ENCODE assay signal across 18 cellular contexts in the genomic region with DNA sequence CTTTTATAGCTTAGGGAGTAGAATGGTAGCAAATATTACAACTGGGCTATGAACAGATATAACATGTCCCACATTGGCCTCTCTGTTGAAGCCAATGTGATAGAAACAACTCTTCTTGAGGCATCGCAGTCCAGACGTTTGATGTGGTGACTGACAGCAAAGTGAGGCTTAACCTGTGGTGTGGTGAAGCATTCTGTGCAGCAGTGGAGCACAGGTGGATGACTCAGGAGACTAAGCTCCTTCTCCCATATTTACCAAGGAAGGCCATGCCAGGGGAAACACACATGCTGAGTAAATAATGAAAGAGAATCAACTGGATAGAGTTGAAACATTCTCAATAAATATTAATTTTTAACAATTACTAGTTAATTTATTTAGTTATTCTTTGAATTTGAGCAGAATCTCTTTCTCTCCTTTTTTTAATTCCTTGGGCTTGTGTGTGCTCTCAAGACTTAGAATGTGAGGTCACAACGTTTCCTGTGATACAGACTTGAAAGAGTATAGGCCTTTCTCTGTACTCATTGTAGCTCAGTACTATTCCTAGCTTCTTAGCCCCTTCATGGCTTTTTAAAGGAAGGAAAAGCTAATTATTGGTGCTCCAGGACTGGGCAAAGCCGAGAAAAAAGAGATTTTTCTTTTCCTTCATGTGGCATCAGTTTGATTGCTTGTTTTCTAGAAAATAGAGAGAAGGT.
A peak's percentile ranks its signal among the peaks of the same experiment; 100 is the strongest.
DNase-seq lines count a peak whose midpoint lies in the region; ATAC-seq, FAIRE-seq and TF ChIP-seq lines count a peak whose summit lies in the region.
"Had no signal": no experiment of that assay in that cellular context is flagged by ENCODE, and none has a peak within 500 bp of the region (broad histone marks: within the 10 kb centered on the region; RNA-seq: fewer than 3 reads in every experiment).

No MANE protein-coding gene starts in this region.

- peak; percentile 32 for FAIRE-seq in D721Med (lab: Jason Lieb, UNC)
- FAIRE-seq: H54, HepG2 had no signal

- DNase-seq in D721Med (ENCODE audit: insufficient read length, low spot score), result no peak
- DNase-seq in RWPE2 (ENCODE audit: low spot score), result no peak
- peak; percentile 54 for DNase-seq in epithelial cell of esophagus (ENCODE audit: low read depth)
- no peak for DNase-seq in GM20000 (ENCODE audit: low spot score)
- DNase-seq in GM19238 (ENCODE audit: insufficient read length, low spot score), result no peak
- DNase-seq in stimulated activated naive CD4-positive, alpha-beta T cell treated with Interleukin-2 at 50 U/mL for 16 hours (lab: John Stamatoyannopoulos, UW), result no peak
- DNase-seq: ACHN; CD4-positive, CD25-positive, alpha-beta regulatory T cell; NCI-H1417; NCI-H2081; NCI-H524; Right ventricle myocardium superior had no signal

- H3K36me3 ChIP-seq in RWPE2 (ENCODE audit: low read depth), result no peaks in the 10 kb centered on the region

- no peaks in the 10 kb centered on the region for H3K4me1 ChIP-seq in RWPE2 (ENCODE audit: insufficient read depth, poor library complexity, severe bottlenecking)

- no peaks in the 10 kb centered on the region for H3K27me3 ChIP-seq in RWPE2 (ENCODE audit: insufficient read depth, poor library complexity, severe bottlenecking)

- H3K27ac ChIP-seq in RWPE2 (ENCODE audit: poor library complexity, severe bottlenecking), result no peak overlapping the region

- TF ChIP-seq CTCF in D721Med (IDR thresholded peaks at IDR 0.05; ENCODE audit: insufficient read depth, missing control alignments) (no peak), RWPE2 (IDR thresholded peaks at IDR 0.05; ENCODE audit: poor library complexity, severe bottlenecking) (no peak), epithelial cell of esophagus (IDR thresholded peaks at IDR 0.05; ENCODE audit: insufficient read depth, low read depth, low read length, missing control alignments) (no peak), GM20000 (IDR thresholded peaks at IDR 0.05; ENCODE audit: extremely low read depth, missing control alignments) (no peak)

- peak; percentile 54 for ATAC-seq in HG02610 (IDR thresholded peaks at IDR 0.05; ENCODE audit: unreplicated experiment)
- peak; percentile 76 for ATAC-seq in RWPE2 (ENCODE audit: low read depth)
- no peak for ATAC-seq in GM18868 (IDR thresholded peaks at IDR 0.05; ENCODE audit: unreplicated experiment)
- ATAC-seq: HepG2, Panc1, SK-N-SH treated with all-trans-retinoic acid at 6 μM for 48 hours had no signal

- no peak overlapping the region for H3K4me3 ChIP-seq in RWPE2 (ENCODE audit: severe bottlenecking)
- no peak overlapping the region for H3K4me3 ChIP-seq in epithelial cell of esophagus (ENCODE audit: low read length)

- H3K9me3 ChIP-seq in RWPE2 (ENCODE audit: severe bottlenecking), result no peaks in the 10 kb centered on the region
